ENCODE assay signal across 1 cellular context in the genomic region with DNA sequence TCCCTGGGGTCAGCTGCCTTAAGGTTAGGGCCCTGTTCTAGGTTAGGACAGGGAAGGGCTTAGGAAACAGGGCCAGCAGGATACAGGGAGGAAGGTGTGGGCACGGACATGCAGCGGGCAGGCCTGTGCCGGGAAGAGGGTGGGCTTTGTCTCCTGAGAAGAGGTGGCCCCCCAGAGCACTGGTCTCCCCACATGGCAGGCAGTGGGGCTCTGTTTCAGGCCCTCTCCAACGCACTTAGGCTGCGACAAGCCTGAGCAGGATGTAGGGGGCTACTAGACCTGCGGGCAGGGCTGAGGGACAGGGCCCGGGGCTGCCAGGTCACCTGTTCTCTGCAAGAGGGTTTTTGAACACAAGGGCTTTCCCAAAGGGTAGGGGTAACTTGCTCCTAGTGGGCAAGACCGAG.
TF ChIP-seq lines count a peak whose summit lies in the region.

No MANE protein-coding gene starts in this region.

TF ChIP-seq in WTC11, 78 proteins besides CTCF, POLR2A, EP300 and RAD21 (continued from another document):
- TF ChIP-seq ETV6 (CRISPR knock-in tag; IDR thresholded peaks at IDR 0.05) = no peak
- no peak for TF ChIP-seq HMGA2 (CRISPR knock-in tag; IDR thresholded peaks at IDR 0.05)
- TF ChIP-seq, protein P1, sequence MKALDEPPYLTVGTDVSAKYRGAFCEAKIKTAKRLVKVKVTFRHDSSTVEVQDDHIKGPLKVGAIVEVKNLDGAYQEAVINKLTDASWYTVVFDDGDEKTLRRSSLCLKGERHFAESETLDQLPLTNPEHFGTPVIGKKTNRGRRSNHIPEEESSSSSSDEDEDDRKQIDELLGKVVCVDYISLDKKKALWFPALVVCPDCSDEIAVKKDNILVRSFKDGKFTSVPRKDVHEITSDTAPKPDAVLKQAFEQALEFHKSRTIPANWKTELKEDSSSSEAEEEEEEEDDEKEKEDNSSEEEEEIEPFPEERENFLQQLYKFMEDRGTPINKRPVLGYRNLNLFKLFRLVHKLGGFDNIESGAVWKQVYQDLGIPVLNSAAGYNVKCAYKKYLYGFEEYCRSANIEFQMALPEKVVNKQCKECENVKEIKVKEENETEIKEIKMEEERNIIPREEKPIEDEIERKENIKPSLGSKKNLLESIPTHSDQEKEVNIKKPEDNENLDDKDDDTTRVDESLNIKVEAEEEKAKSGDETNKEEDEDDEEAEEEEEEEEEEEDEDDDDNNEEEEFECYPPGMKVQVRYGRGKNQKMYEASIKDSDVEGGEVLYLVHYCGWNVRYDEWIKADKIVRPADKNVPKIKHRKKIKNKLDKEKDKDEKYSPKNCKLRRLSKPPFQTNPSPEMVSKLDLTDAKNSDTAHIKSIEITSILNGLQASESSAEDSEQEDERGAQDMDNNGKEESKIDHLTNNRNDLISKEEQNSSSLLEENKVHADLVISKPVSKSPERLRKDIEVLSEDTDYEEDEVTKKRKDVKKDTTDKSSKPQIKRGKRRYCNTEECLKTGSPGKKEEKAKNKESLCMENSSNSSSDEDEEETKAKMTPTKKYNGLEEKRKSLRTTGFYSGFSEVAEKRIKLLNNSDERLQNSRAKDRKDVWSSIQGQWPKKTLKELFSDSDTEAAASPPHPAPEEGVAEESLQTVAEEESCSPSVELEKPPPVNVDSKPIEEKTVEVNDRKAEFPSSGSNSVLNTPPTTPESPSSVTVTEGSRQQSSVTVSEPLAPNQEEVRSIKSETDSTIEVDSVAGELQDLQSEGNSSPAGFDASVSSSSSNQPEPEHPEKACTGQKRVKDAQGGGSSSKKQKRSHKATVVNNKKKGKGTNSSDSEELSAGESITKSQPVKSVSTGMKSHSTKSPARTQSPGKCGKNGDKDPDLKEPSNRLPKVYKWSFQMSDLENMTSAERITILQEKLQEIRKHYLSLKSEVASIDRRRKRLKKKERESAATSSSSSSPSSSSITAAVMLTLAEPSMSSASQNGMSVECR (CRISPR knock-in tag; IDR thresholded peaks at IDR 0.05; ENCODE audit: borderline replicate concordance) = no peak
- TF ChIP-seq, protein P2, sequence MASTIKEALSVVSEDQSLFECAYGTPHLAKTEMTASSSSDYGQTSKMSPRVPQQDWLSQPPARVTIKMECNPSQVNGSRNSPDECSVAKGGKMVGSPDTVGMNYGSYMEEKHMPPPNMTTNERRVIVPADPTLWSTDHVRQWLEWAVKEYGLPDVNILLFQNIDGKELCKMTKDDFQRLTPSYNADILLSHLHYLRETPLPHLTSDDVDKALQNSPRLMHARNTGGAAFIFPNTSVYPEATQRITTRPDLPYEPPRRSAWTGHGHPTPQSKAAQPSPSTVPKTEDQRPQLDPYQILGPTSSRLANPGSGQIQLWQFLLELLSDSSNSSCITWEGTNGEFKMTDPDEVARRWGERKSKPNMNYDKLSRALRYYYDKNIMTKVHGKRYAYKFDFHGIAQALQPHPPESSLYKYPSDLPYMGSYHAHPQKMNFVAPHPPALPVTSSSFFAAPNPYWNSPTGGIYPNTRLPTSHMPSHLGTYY (CRISPR knock-in tag; IDR thresholded peaks at IDR 0.05) = no peak
- TF ChIP-seq, protein P3, sequence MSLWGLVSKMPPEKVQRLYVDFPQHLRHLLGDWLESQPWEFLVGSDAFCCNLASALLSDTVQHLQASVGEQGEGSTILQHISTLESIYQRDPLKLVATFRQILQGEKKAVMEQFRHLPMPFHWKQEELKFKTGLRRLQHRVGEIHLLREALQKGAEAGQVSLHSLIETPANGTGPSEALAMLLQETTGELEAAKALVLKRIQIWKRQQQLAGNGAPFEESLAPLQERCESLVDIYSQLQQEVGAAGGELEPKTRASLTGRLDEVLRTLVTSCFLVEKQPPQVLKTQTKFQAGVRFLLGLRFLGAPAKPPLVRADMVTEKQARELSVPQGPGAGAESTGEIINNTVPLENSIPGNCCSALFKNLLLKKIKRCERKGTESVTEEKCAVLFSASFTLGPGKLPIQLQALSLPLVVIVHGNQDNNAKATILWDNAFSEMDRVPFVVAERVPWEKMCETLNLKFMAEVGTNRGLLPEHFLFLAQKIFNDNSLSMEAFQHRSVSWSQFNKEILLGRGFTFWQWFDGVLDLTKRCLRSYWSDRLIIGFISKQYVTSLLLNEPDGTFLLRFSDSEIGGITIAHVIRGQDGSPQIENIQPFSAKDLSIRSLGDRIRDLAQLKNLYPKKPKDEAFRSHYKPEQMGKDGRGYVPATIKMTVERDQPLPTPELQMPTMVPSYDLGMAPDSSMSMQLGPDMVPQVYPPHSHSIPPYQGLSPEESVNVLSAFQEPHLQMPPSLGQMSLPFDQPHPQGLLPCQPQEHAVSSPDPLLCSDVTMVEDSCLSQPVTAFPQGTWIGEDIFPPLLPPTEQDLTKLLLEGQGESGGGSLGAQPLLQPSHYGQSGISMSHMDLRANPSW (CRISPR knock-in tag; conservative IDR thresholded peaks at IDR 0.05; ENCODE audit: low read depth) = no peak
- TF ChIP-seq, protein P4, sequence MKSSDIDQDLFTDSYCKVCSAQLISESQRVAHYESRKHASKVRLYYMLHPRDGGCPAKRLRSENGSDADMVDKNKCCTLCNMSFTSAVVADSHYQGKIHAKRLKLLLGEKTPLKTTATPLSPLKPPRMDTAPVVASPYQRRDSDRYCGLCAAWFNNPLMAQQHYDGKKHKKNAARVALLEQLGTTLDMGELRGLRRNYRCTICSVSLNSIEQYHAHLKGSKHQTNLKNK (CRISPR knock-in tag; IDR thresholded peaks at IDR 0.05) = no peak
- no peak for TF ChIP-seq GTF2I (CRISPR knock-in tag; conservative IDR thresholded peaks at IDR 0.05)
- no peak for TF ChIP-seq ZBTB21 (CRISPR knock-in tag; IDR thresholded peaks at IDR 0.05; ENCODE audit: borderline replicate concordance)
- TF ChIP-seq, protein P5, sequence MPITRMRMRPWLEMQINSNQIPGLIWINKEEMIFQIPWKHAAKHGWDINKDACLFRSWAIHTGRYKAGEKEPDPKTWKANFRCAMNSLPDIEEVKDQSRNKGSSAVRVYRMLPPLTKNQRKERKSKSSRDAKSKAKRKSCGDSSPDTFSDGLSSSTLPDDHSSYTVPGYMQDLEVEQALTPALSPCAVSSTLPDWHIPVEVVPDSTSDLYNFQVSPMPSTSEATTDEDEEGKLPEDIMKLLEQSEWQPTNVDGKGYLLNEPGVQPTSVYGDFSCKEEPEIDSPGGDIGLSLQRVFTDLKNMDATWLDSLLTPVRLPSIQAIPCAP (CRISPR knock-in tag; IDR thresholded peaks at IDR 0.05) = no peak
- TF ChIP-seq, protein P6, sequence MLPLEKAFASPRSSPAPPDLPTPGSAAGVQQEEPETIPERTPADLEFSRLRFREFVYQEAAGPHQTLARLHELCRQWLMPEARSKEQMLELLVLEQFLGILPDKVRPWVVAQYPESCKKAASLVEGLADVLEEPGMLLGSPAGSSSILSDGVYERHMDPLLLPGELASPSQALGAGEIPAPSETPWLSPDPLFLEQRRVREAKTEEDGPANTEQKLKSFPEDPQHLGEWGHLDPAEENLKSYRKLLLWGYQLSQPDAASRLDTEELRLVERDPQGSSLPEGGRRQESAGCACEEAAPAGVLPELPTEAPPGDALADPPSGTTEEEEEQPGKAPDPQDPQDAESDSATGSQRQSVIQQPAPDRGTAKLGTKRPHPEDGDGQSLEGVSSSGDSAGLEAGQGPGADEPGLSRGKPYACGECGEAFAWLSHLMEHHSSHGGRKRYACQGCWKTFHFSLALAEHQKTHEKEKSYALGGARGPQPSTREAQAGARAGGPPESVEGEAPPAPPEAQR (CRISPR knock-in tag; IDR thresholded peaks at IDR 0.05) = no peak
- no peak for TF ChIP-seq FOXP1 (CRISPR knock-in tag; IDR thresholded peaks at IDR 0.05; ENCODE audit: borderline replicate concordance)
- TF ChIP-seq ZNF219 (CRISPR knock-in tag; IDR thresholded peaks at IDR 0.05; ENCODE audit: borderline replicate concordance) = no peak
- TF ChIP-seq ZNF121 (CRISPR knock-in tag; IDR thresholded peaks at IDR 0.05) = no peak
